ENCODE assay signal across 29 cellular contexts in genomic region chr10:124477614-124478363, GRCh38. TPM values are rescaled to one million over a fixed set of nuclear protein-coding genes. Genes with fewer than 3 reads are reported as not detected.
DNase-seq lines count a peak whose midpoint lies in the region; ATAC-seq, FAIRE-seq and TF ChIP-seq lines count a peak whose summit lies in the region.
"Had no signal": no experiment of that assay in that cellular context is flagged by ENCODE, and none has a peak within 500 bp of the region (broad histone marks: within the 10 kb centered on the region; RNA-seq: fewer than 3 reads in every experiment).

No MANE protein-coding gene starts in this region.

- H3K27me3 Mint-ChIP-seq in GM23338 (ENCODE audit: insufficient read depth, low read depth, poor library complexity) (peaks cover 7% of the 10 kb centered on the region), WTC11 (ENCODE audit: low read depth) (no peaks in the 10 kb centered on the region)
- H3K27me3 Mint-ChIP-seq: IgD-negative memory B cell, naive B cell had no signal

- H3K4me3 Mint-ChIP-seq in GM23338 (no peak overlapping the region), WTC11 (no peak overlapping the region; the same call in 1 of the 2 replicates)
- H3K4me3 Mint-ChIP-seq: activated T-cell treated with anti-CD3 and anti-CD28 coated beads, Interleukin-2, amount 50 U/mL, for 4 hours; CD14-positive monocyte; IgD-negative memory B cell; naive B cell; T-helper 1 cell treated with Interleukin-12 subunit alpha and Interleukin-12 subunit beta and Interleukin-4 antibody, amounts not matched to agents 30 μg/mL and 1 μg/mL, for 36 hours had no signal

- H3K9me3 ChIP-seq in keratinocyte (ENCODE audit: control insufficient read depth, low read depth, low read length) (no peaks in the 10 kb centered on the region), Peyer's patch (no peaks in the 10 kb centered on the region)
- H3K9me3 ChIP-seq: esophagus muscularis mucosa, gastroesophageal sphincter, SJSA1 had no signal

- H3K4me2 ChIP-seq in GM23338 (peak overlapping the region; percentile 12; the same call in 1 of the 2 replicates), keratinocyte (ENCODE audit: control insufficient read depth, extremely low read depth, insufficient read depth, low read depth, low read length) (peak overlapping the region; percentile 17)

- no peaks in the 10 kb centered on the region for H3K27me3 ChIP-seq in GM23338 (ENCODE audit: insufficient read depth)
- no peaks in the 10 kb centered on the region for H3K27me3 ChIP-seq in keratinocyte (ENCODE audit: control insufficient read depth, extremely low read depth, insufficient read depth, low read length)
- H3K27me3 ChIP-seq in Peyer's patch: no peaks in the 10 kb centered on the region
- H3K27me3 ChIP-seq: brain microvascular endothelial cell, esophagus muscularis mucosa, gastroesophageal sphincter, SJSA1 had no signal

- dilution Hi-C loops in keratinocyte (cut with MboI; ENCODE audit: extremely low pct_ligation_motif_present, low sequenced_read_pairs): no loop called here

- TF ChIP-seq POLR2A in Peyer's patch (IDR thresholded peaks at IDR 0.05): no peak

- CTCF ChIA-PET in WTC11 (lab: Charles Lee): interaction anchor here (0.6 to 1.3 kb wide), 4 partner anchors 16 to 74 kb away, joined by 3 to 5 read pairs (median 4); partner anchors contain the start of gene LHPP

- H3K4me3 ChIP-seq in GM23338 (no peak overlapping the region), keratinocyte (ENCODE audit: control insufficient read depth in 2 of 3, extremely low read depth in 1 of 3, insufficient read depth in 2 of 3, low read depth in 1 of 3, low read length in 3 of 3) (no peak overlapping the region), Peyer's patch (no peak overlapping the region)
- H3K4me3 ChIP-seq: esophagus muscularis mucosa, gastroesophageal sphincter, SJSA1 had no signal

- POLR2A ChIA-PET in WTC11 (lab: Charles Lee): no interaction called here

- H3K9me1 ChIP-seq in keratinocyte (ENCODE audit: control insufficient read depth, extremely low read depth, insufficient read depth, low read length): no peaks in the 10 kb centered on the region

- peaks cover 44% of the 10 kb centered on the region for H3K4me1 Mint-ChIP-seq in GM23338
- peaks cover 51% of the 10 kb centered on the region for H3K4me1 Mint-ChIP-seq in WTC11
- H3K4me1 Mint-ChIP-seq: CD14-positive monocyte had no signal

- H3K4me1 ChIP-seq in GM23338 (ENCODE audit: insufficient read depth) (peaks cover 44% of the 10 kb centered on the region), keratinocyte (ENCODE audit: control insufficient read depth, extremely low read depth, insufficient read depth, low read length) (peaks cover 7% of the 10 kb centered on the region), Peyer's patch (peaks cover 0 to 10% (median 0%) of the 10 kb centered on the region in 4 donors)
- H3K4me1 ChIP-seq: esophagus muscularis mucosa, gastroesophageal sphincter, SJSA1 had no signal

- H3K27ac ChIP-seq in GM23338 (ENCODE audit: low read depth): peak overlapping the region; percentile 14; the same call in 1 of the 2 replicates
- H3K27ac ChIP-seq in keratinocyte (ENCODE audit: control insufficient read depth, insufficient read depth, low read length): no peak overlapping the region
- no peak overlapping the region for H3K27ac ChIP-seq in Peyer's patch
- H3K27ac ChIP-seq: brain microvascular endothelial cell, esophagus muscularis mucosa, gastroesophageal sphincter, SJSA1 had no signal

- FAIRE-seq in keratinocyte (lab: Jason Lieb, UNC): no peak
- FAIRE-seq: D721Med had no signal

- intact Hi-C loops in posterior vena cava (cut with DNase I): no loop called here

- no peak overlapping the region for H3K9ac ChIP-seq in keratinocyte (ENCODE audit: control insufficient read depth, extremely low read depth, insufficient read depth, low read length)

- no peaks in the 10 kb centered on the region; the same call in 1 of the 2 replicates for H3K79me2 ChIP-seq in GM23338 (replicated peaks; ENCODE audit: insufficient read depth)
- no peaks in the 10 kb centered on the region for H3K79me2 ChIP-seq in keratinocyte (ENCODE audit: control insufficient read depth, insufficient read depth, low read length)

- TF ChIP-seq CTCF in GM23338 (conservative IDR thresholded peaks at IDR 0.05; ENCODE audit: low read depth in 2 of 2): no peak
- no peak for TF ChIP-seq CTCF in WTC11 (IDR thresholded peaks at IDR 0.05)
- no peak for TF ChIP-seq CTCF in keratinocyte (optimal IDR thresholded peaks at IDR 0.05 in 1 of 3, IDR thresholded peaks at IDR 0.05 in 1 of 3, conservative IDR thresholded peaks at IDR 0.05 in 1 of 3; ENCODE audit: extremely low read depth in 1 of 3, insufficient read depth in 2 of 3, low read length in 3 of 3)
- no peak for TF ChIP-seq CTCF in Peyer's patch (IDR thresholded peaks at IDR 0.05)

- peak; percentile 61 for ATAC-seq in GM23338
- ATAC-seq in WTC11: peak; percentile 67
- ATAC-seq: activated T-cell treated with anti-CD3 and anti-CD28 coated beads, Interleukin-2, amount 50 U/mL, for 4 hours; gastroesophageal sphincter; left colon; PC-3 had no signal

- no peaks in the 10 kb centered on the region for H3F3A ChIP-seq in GM23338 (replicated peaks; ENCODE audit: low read depth)

- no peaks in the 10 kb centered on the region for H3K9me2 ChIP-seq in GM23338 (ENCODE audit: insufficient read depth)

- no peaks in the 10 kb centered on the region for H4K20me1 ChIP-seq in GM23338 (replicated peaks; ENCODE audit: insufficient read depth)
- no peaks in the 10 kb centered on the region for H4K20me1 ChIP-seq in keratinocyte (ENCODE audit: control insufficient read depth, extremely low read depth, insufficient read depth, low read length)

- H3K36me3 ChIP-seq in GM23338 (ENCODE audit: insufficient read depth) (no peaks in the 10 kb centered on the region), keratinocyte (ENCODE audit: control insufficient read depth in 2 of 2, extremely low read depth in 1 of 2, insufficient read depth in 2 of 2, low read length in 2 of 2) (no peaks in the 10 kb centered on the region), Peyer's patch (no peaks in the 10 kb centered on the region)
- H3K36me3 ChIP-seq: brain microvascular endothelial cell, gastroesophageal sphincter, SJSA1 had no signal

- H3K27ac Mint-ChIP-seq in GM23338 (no peak overlapping the region; the same call in 1 of the 2 replicates), WTC11 (peak overlapping the region; percentile 63; the same call in 1 of the 2 replicates)
- H3K27ac Mint-ChIP-seq: IgD-negative memory B cell; naive B cell; T-helper 1 cell treated with Interleukin-12 subunit alpha and Interleukin-12 subunit beta and Interleukin-4 antibody, amounts not matched to agents 30 μg/mL and 1 μg/mL, for 36 hours had no signal

- no peak overlapping the region for H2AFZ ChIP-seq in GM23338
- no peak overlapping the region for H2AFZ ChIP-seq in keratinocyte (ENCODE audit: control insufficient read depth, low read length)

- H3K9me3 Mint-ChIP-seq in GM23338: peaks cover 3% of the 10 kb centered on the region; the same call in 1 of the 3 replicates
- no peaks in the 10 kb centered on the region for H3K9me3 Mint-ChIP-seq in WTC11
- H3K9me3 Mint-ChIP-seq: activated T-cell treated with anti-CD3 and anti-CD28 coated beads, Interleukin-2, amount 50 U/mL, for 4 hours; CD14-positive monocyte; naive B cell; T-helper 1 cell treated with Interleukin-12 subunit alpha and Interleukin-12 subunit beta and Interleukin-4 antibody, amounts not matched to agents 30 μg/mL and 1 μg/mL, for 36 hours had no signal

- DNase-seq in AG08395 (ENCODE audit: low spot score) (peak; percentile 7), GM23338 (ENCODE audit: low spot score) (peak; percentile 82), WTC11 (ENCODE audit: low spot score) (peak; percentile 46), keratinocyte (ENCODE audit: low read depth, low spot score) (no peak), posterior vena cava (ENCODE audit: low spot score) (no peak), Peyer's patch (no peak)
- DNase-seq in central memory CD4-positive, alpha-beta T cell: no peak
- no peak for DNase-seq in stimulated activated CD4-positive, alpha-beta T cell treated with anti-CD3 and anti-CD28 coated beads, Interleukin-15, amount 100 ng/mL, for 24 hours
- DNase-seq: activated CD4-positive, alpha-beta T cell treated with anti-CD3 and anti-CD28 coated beads for 48 hours; activated T-cell treated with anti-CD3 and anti-CD28 coated beads, Interleukin-2, amount 50 U/mL, for 4 hours; brain microvascular endothelial cell; effector memory CD4-positive, alpha-beta T cell; left colon; naive B cell; NCI-H2081; NCI-H345; occipital lobe; PC-3; stimulated activated CD4-positive, alpha-beta T cell treated with anti-CD3 and anti-CD28 coated beads, Interleukin-12 subunit alpha, Interleukin-12 subunit beta, amount 100 ng/mL, for 4 hours; stimulated activated naive CD4-positive, alpha-beta T cell treated with Interleukin-2 at 50 U/mL for 16 hours had no signal

- H3K36me3 Mint-ChIP-seq in GM23338 (ENCODE audit: low read depth) (peaks cover 7% of the 10 kb centered on the region; the same call in 1 of the 3 replicates), WTC11 (peaks cover 1% of the 10 kb centered on the region; the same call in 1 of the 2 replicates)

RNA-seq across cellular contexts. Expression of gene LHPP, which starts 16.2 kb away (rescaled TPM):
- 34.1 and 40.2 TPM in 2 replicates for total RNA-seq in GM23338 (2014; rRNA removed; shearing (Covaris generic))
- polyA plus RNA-seq in GM23338 (2016; fragmentation: Nextera tagmentation; extraction: Ambion mirVana): 25.5 and 27.4 TPM in 2 replicates
- total RNA-seq in WTC11 (2021): 33.2 to 42.4 TPM (median 41.1 TPM) in 3 replicates
- polyA plus RNA-seq in keratinocyte: 13.1 to 17.7 TPM (median 17.2 TPM) in 3 replicates
- polyA plus RNA-seq in keratinocyte (2011; ENCODE audit: low read depth): 8.9 TPM
- polyA plus RNA-seq in keratinocyte (2011; cell fraction: cytosol; rRNA removed): 13.2 and 14.6 TPM in 2 replicates
- polyA plus RNA-seq in keratinocyte (2011; cell fraction: nucleus; rRNA removed): 9.3 and 13.0 TPM in 2 replicates
- polyA plus RNA-seq in keratinocyte (2012; ENCODE audit: low replicate concordance): 22.6 and 25.2 TPM in 2 replicates
- 8.3 to 8.7 TPM (median 8.4 TPM) in 3 replicates for polyA minus RNA-seq in keratinocyte
- 15.3 TPM for polyA minus RNA-seq in keratinocyte (2011; cell fraction: cytosol; rRNA and poly(A)+ RNA removed)
- 3.1 and 4.6 TPM in 2 replicates for polyA minus RNA-seq in keratinocyte (2011; cell fraction: nucleus; rRNA and poly(A)+ RNA removed)
- 10 to 100 TPM; 11.9 to 13.0 TPM for total RNA-seq in posterior vena cava
- 10 to 100 TPM; 34.2 to 76.7 (median 38.2) TPM for total RNA-seq in Peyer's patch

RNA-seq across cellular contexts. Expression of gene NKX1-2, which starts 28.0 kb away (rescaled TPM):
- total RNA-seq in GM23338 (2014; rRNA removed; shearing (Covaris generic)): 37.0 and 39.4 TPM in 2 replicates
- 9.4 and 9.8 TPM in 2 replicates for polyA plus RNA-seq in GM23338 (2016; fragmentation: Nextera tagmentation; extraction: Ambion mirVana)
- 30.8 to 57.7 TPM (median 31.0 TPM) in 3 replicates for total RNA-seq in WTC11 (2021)
- polyA plus RNA-seq in keratinocyte: 0.89 to 3.6 TPM (median 1.9 TPM) in 3 replicates
- 3.4 TPM for polyA plus RNA-seq in keratinocyte (2011; ENCODE audit: low read depth)
- 1.4 and 3.2 TPM in 2 replicates for polyA plus RNA-seq in keratinocyte (2011; cell fraction: cytosol; rRNA removed)
- polyA plus RNA-seq in keratinocyte (2011; cell fraction: nucleus; rRNA removed): 1.3 and 1.7 TPM in 2 replicates
- 1.9 and 3.3 TPM in 2 replicates for polyA plus RNA-seq in keratinocyte (2012; ENCODE audit: low replicate concordance)
- 1.0 to 2.5 TPM (median 1.2 TPM) in 3 replicates for polyA minus RNA-seq in keratinocyte
- 3.5 TPM for polyA minus RNA-seq in keratinocyte (2011; cell fraction: cytosol; rRNA and poly(A)+ RNA removed)
- polyA minus RNA-seq in keratinocyte (2011; cell fraction: nucleus; rRNA and poly(A)+ RNA removed): 1.5 and 1.7 TPM in 2 replicates
- not detected for total RNA-seq in posterior vena cava
- total RNA-seq in Peyer's patch: not detected
- total RNA-seq: activated T-cell treated with anti-CD3 and anti-CD28 coated beads, Interleukin-2, amount 50 U/mL, for 4 hours; esophagus muscularis mucosa; left colon; renal cortical epithelial cell; SJSA1 had no signal
- polyA plus RNA-seq: adipose tissue, CD14-positive monocyte, IgD-negative memory B cell had no signal

RNA-seq across cellular contexts. Expression of gene OAT, which starts 59.1 kb away (rescaled TPM):
- total RNA-seq in GM23338 (2014; rRNA removed; shearing (Covaris generic)): 139 and 158 TPM in 2 replicates
- 131 and 136 TPM in 2 replicates for polyA plus RNA-seq in GM23338 (2016; fragmentation: Nextera tagmentation; extraction: Ambion mirVana)
- 96.1 to 117 TPM (median 97.4 TPM) in 3 replicates for total RNA-seq in WTC11 (2021)
- polyA plus RNA-seq in keratinocyte: 310 to 528 TPM (median 427 TPM) in 3 replicates
- polyA plus RNA-seq in keratinocyte (2011; ENCODE audit: low read depth): 38.5 TPM
- polyA plus RNA-seq in keratinocyte (2011; cell fraction: cytosol; rRNA removed): 212 and 359 TPM in 2 replicates
- polyA plus RNA-seq in keratinocyte (2011; cell fraction: nucleus; rRNA removed): 329 and 426 TPM in 2 replicates
- 96.8 and 332 TPM in 2 replicates for polyA plus RNA-seq in keratinocyte (2012; ENCODE audit: low replicate concordance)
- 145 to 269 TPM (median 183 TPM) in 3 replicates for polyA minus RNA-seq in keratinocyte
- 150 TPM for polyA minus RNA-seq in keratinocyte (2011; cell fraction: cytosol; rRNA and poly(A)+ RNA removed)
- 149 and 237 TPM in 2 replicates for polyA minus RNA-seq in keratinocyte (2011; cell fraction: nucleus; rRNA and poly(A)+ RNA removed)
- 100 to 1,000 TPM in 1 of 2 donors, 10 to 100 TPM in 1; 89.5 to 113 TPM for total RNA-seq in posterior vena cava
- 1,000 to 10,000 TPM in 1 of 4 donors, 100 to 1,000 TPM in 3; 155 to 1,170 (median 625) TPM for total RNA-seq in Peyer's patch

Comparison
In these comparisons a context has a peak if more than half of its experiments do, and no peak if none do; other contexts are left out.
1. DNase-seq: peak in AG08395 (single experiment), GM23338 (single experiment) and WTC11 (single experiment); none in keratinocyte (single experiment), posterior vena cava (single experiment), central memory CD4-positive, alpha-beta T cell (single experiment), stimulated activated CD4-positive, alpha-beta T cell treated with anti-CD3 and anti-CD28 coated beads, Interleukin-15, amount 100 ng/mL, for 24 hours (single experiment) and Peyer's patch (0 of 3).
2. RNA of gene NKX1-2, which starts 28.0 kb away (total RNA-seq): 30.8 to 57.7 TPM in WTC11 and 37.0 to 39.4 TPM in GM23338; not detected in posterior vena cava and not detected in Peyer's patch; every median in the first group is over 10 times any median in the second.